Comparison of ENCODE assay signal across 21 cellular contexts in genomic region chr12:3735432-3735831, GRCh38. TPM values are rescaled to one million over a fixed set of nuclear protein-coding genes. Genes with fewer than 3 reads are reported as not detected.
A peak's percentile ranks its signal among the peaks of the same experiment; 100 is the strongest.
DNase-seq lines count a peak whose midpoint lies in the region; ATAC-seq, FAIRE-seq and TF ChIP-seq lines count a peak whose summit lies in the region.
"Had no signal": no experiment of that assay in that cellular context is flagged by ENCODE, and none has a peak within 500 bp of the region (broad histone marks: within the 10 kb centered on the region; RNA-seq: fewer than 3 reads in every experiment).

No MANE protein-coding gene starts in this region.

- FAIRE-seq in K562 (lab: Jason Lieb, UNC) (no peak), urothelium cell line (lab: Jason Lieb, UNC) (peak; percentile 13), pancreas (lab: Jason Lieb, UNC) (no peak)
- FAIRE-seq: A204.1, D721Med, G401.6, GM12891, GM19239 had no signal

- no peak overlapping the region for H3K9ac ChIP-seq in K562 (ENCODE audit: insufficient read depth in 1 of 2, low read depth in 2 of 2, low read length in 2 of 2)

- POLR2A ChIA-PET in WTC11 (lab: Charles Lee) (no interaction called here), K562 (lab: Yijun Ruan, JAX) (no interaction called here)

- peaks cover 11% of the 10 kb centered on the region; the same call in 1 of the 3 replicates for H3K36me3 ChIP-seq in K562 (ENCODE audit: control insufficient read depth, insufficient read depth, low read length)
- no peaks in the 10 kb centered on the region for H3K36me3 ChIP-seq in prostate gland
- no peaks in the 10 kb centered on the region for H3K36me3 ChIP-seq in pancreas

- H3K4me3 Mint-ChIP-seq in WTC11: no peak overlapping the region
- H3K4me3 Mint-ChIP-seq: B cell; CD4-positive, alpha-beta T cell; CD8-positive, alpha-beta T cell had no signal

- TF ChIP-seq RAD21 in K562 (CRISPR knock-in tag; conservative IDR thresholded peaks at IDR 0.05 in 1 of 2, IDR thresholded peaks at IDR 0.05 in 1 of 2): no peak

- H3K79me2 ChIP-seq in K562 (ENCODE audit: control insufficient read depth, insufficient read depth, low read length): no peaks in the 10 kb centered on the region

- no peaks in the 10 kb centered on the region for H3K36me3 Mint-ChIP-seq in WTC11

- ATAC-seq in WTC11 (no peak), K562 (no peak), pancreas (no peak)
- ATAC-seq: CD8-positive, alpha-beta T cell had no signal

- TF ChIP-seq POLR2A in K562 (conservative IDR thresholded peaks at IDR 0.05) (no peak), prostate gland (IDR thresholded peaks at IDR 0.05) (no peak)

- H3K4me3 ChIP-seq in K562 (no peak overlapping the region), prostate gland (no peak overlapping the region), pancreas (no peak overlapping the region)
- H3K4me3 ChIP-seq: BLaER1 treated with 17β-estradiol and CSF1 and Interleukin-3, amounts not matched to agents 10 nM and 100 nM had no signal

- TF ChIP-seq CTCF in WTC11 (IDR thresholded peaks at IDR 0.05) (no peak), K562 (IDR thresholded peaks at IDR 0.05 in 2 of 3, conservative IDR thresholded peaks at IDR 0.05 in 1 of 3; ENCODE audit: insufficient read depth in 2 of 3, low read depth in 1 of 3, low read length in 3 of 3) (no peak), prostate gland (IDR thresholded peaks at IDR 0.05) (no peak), pancreas (IDR thresholded peaks at IDR 0.05) (no peak)

- intact Hi-C loops in K562 (cut with micrococcal nuclease): no loop called here
- intact Hi-C loops in prostate gland (cut with DNase I): no loop called here
- intact Hi-C loops in pancreas (cut with DNase I): no loop called here

- H3K9me3 Mint-ChIP-seq in WTC11: no peaks in the 10 kb centered on the region
- H3K9me3 Mint-ChIP-seq: CD4-positive, alpha-beta T cell; CD8-positive, alpha-beta T cell had no signal

- H3K27ac ChIP-seq in K562 (ENCODE audit: extremely low read depth, low read depth, low read length): no peak overlapping the region
- no peak overlapping the region for H3K27ac ChIP-seq in prostate gland
- no peak overlapping the region for H3K27ac ChIP-seq in pancreas
- H3K27ac ChIP-seq: C4-2B had no signal

- H3K4me2 ChIP-seq in K562 (ENCODE audit: insufficient read depth, low read length): no peak overlapping the region
- H3K4me2 ChIP-seq: BLaER1 treated with 17β-estradiol and CSF1 and Interleukin-3, amounts not matched to agents 10 nM and 100 nM had no signal

- no peak overlapping the region for H2AFZ ChIP-seq in K562 (ENCODE audit: low read depth, low read length)

- H4K20me1 ChIP-seq in K562 (replicated peaks; ENCODE audit: control insufficient read depth, insufficient read depth, low read length): no peaks in the 10 kb centered on the region

- BruUV-seq in K562 (replicated peaks; lab: Mats Ljungman, UMichigan): no TSS peak

- no peak for DNase-seq in WTC11 (ENCODE audit: low spot score)
- DNase-seq in K562 (ENCODE audit: extremely low read depth in 1 of 4, low spot score in 3 of 4): no peak
- DNase-seq in urothelium cell line (ENCODE audit: low spot score): no peak
- no peak for DNase-seq in prostate gland (ENCODE audit: low spot score)
- DNase-seq in pancreas: no peak
- DNase-seq: 8988T; AML-193; Caco-2; Calu3; CD4-positive, alpha-beta T cell; CD8-positive, alpha-beta T cell; DMS79 treated with DMSO at 0.1 percent for 48 hours; GF-D8 had no signal

- H3K27me3 ChIP-seq in K562 (ENCODE audit: control insufficient read depth in 2 of 2, insufficient read depth in 2 of 2, low read length in 2 of 2) (no peaks in the 10 kb centered on the region), prostate gland (replicated peaks; ENCODE audit: insufficient read depth) (no peaks in the 10 kb centered on the region), pancreas (no peaks in the 10 kb centered on the region)
- H3K27me3 ChIP-seq: BLaER1 treated with 17β-estradiol and CSF1 and Interleukin-3, amounts not matched to agents 10 nM and 100 nM had no signal

- CTCF ChIA-PET in WTC11 (lab: Charles Lee) (no interaction called here), K562 (lab: Yijun Ruan, JAX; ENCODE audit: low intra/inter-chr PET ratio) (no interaction called here)

- in situ Hi-C loops in K562 (cut with MboI): no loop called here

- H3K4me1 ChIP-seq in K562 (replicated peaks in 1 of 2; ENCODE audit: control insufficient read depth in 2 of 2, insufficient read depth in 2 of 2, low read length in 2 of 2): no peaks in the 10 kb centered on the region
- H3K4me1 ChIP-seq in prostate gland (replicated peaks): no peaks in the 10 kb centered on the region
- no peaks in the 10 kb centered on the region for H3K4me1 ChIP-seq in pancreas
- H3K4me1 ChIP-seq: Caco-2 had no signal

- TF ChIP-seq EP300 in K562 (IDR thresholded peaks at IDR 0.05; ENCODE audit: low read length): no peak

- no peaks in the 10 kb centered on the region for H3K9me1 ChIP-seq in K562 (ENCODE audit: control insufficient read depth, insufficient read depth, low read length)

- peaks cover 12% of the 10 kb centered on the region; the same call in 1 of the 2 replicates for H3K4me1 Mint-ChIP-seq in WTC11
- H3K4me1 Mint-ChIP-seq: B cell had no signal

- H3K27me3 Mint-ChIP-seq in WTC11 (ENCODE audit: low read depth): no peaks in the 10 kb centered on the region
- H3K27me3 Mint-ChIP-seq: B cell; CD4-positive, alpha-beta T cell had no signal

- WGBS in K562 (ENCODE audit: insufficient coverage, low coverage, missing lambda C conversion rate): 56% methylated on average over 4 of the region's 4 CpGs
- 93% methylated on average over 4 of the region's 4 CpGs for whole genome bisulfite sequencing in prostate gland
- WGBS in pancreas, 2 donors: 91 to 94% methylated on average over 4 of the region's 4 CpGs

- no peak overlapping the region for H3K27ac Mint-ChIP-seq in WTC11
- H3K27ac Mint-ChIP-seq: B cell; CD4-positive, alpha-beta T cell had no signal

- H3K9me3 ChIP-seq in K562 (replicated peaks; ENCODE audit: control insufficient read depth, insufficient read depth, low read depth, low read length) (no peaks in the 10 kb centered on the region), prostate gland (no peaks in the 10 kb centered on the region), pancreas (no peaks in the 10 kb centered on the region)
- H3K9me3 ChIP-seq: Caco-2 had no signal

TF ChIP-seq in WTC11, 78 proteins besides CTCF, POLR2A, EP300 and RAD21:
- TF ChIP-seq GTF2I (CRISPR knock-in tag; conservative IDR thresholded peaks at IDR 0.05) (0 out of 2 replicates have a peak, but pooled peaks have one; percentile 32), JUN (CRISPR knock-in tag; IDR thresholded peaks at IDR 0.05) (no peak)

TF ChIP-seq in K562, 482 proteins besides CTCF, POLR2A, EP300 and RAD21:
- no peak for TF ChIP-seq ZNF274 (IDR thresholded peaks at IDR 0.05; ENCODE audit: borderline replicate concordance, low read depth, low read length)
- no peak for TF ChIP-seq ELF4 (CRISPR knock-in tag; IDR thresholded peaks at IDR 0.05)
- TF ChIP-seq ATF1 (CRISPR knock-in tag; IDR thresholded peaks at IDR 0.05): no peak
- TF ChIP-seq ATF1 (tag; IDR thresholded peaks at IDR 0.05): no peak
- TF ChIP-seq TAF1 (IDR thresholded peaks at IDR 0.05; ENCODE audit: control insufficient read depth, extremely low read depth, insufficient read depth, low read length, severe bottlenecking): no peak
- no peak for TF ChIP-seq SREBF2 (CRISPR knock-in tag; IDR thresholded peaks at IDR 0.05)
- peak; percentile 19; the same call in 1 of the 2 replicates for TF ChIP-seq BCOR (IDR thresholded peaks at IDR 0.05)
- peak; percentile 80 for TF ChIP-seq RBM25 (IDR thresholded peaks at IDR 0.05; ENCODE audit: low read depth, low read length, severe bottlenecking)
- 0 out of 2 replicates have a peak, but pooled peaks have one; percentile 30 for TF ChIP-seq ADNP (tag; IDR thresholded peaks at IDR 0.05)
- TF ChIP-seq RCOR1 (IDR thresholded peaks at IDR 0.05; ENCODE audit: borderline replicate concordance in 1 of 2, low read depth in 2 of 2, low read length in 2 of 2): 0 out of 4 replicates have a peak, but pooled peaks of 1 of the 2 experiments have one; percentile 18

RNA-seq across cellular contexts. Expression of gene CRACR2A, which starts 17.5 kb away (rescaled TPM):
- total RNA-seq in WTC11 (2021) (2.4 to 2.6 TPM (median 2.5 TPM) in 3 replicates), K562 (2014; rRNA removed) (10.4 and 13.2 TPM in 2 replicates), K562 (2014; rRNA removed; fragmentation: Illumina TruSeq; extraction: Trizol) (10.4 and 11.2 TPM in 2 replicates), K562 (2015; rRNA removed; fragmentation: Illumina TruSeq; extraction: Trizol) (8.8 and 9.1 TPM in 2 replicates), K562 (2021) (12.7 and 15.1 TPM in 2 replicates), prostate gland (10 to 100 TPM; 21.6 to 39.1 TPM), pancreas (10 to 100 TPM in 1 of 6 donors, 1 to 10 TPM in 5; 4.9 to 10.3 (median 8.6) TPM)
- total RNA-seq in K562 (2011; cell fraction: chromatin; rRNA removed; ENCODE audit: low replicate concordance): 44.8 and 46.3 TPM in 2 replicates
- total RNA-seq in K562 (2011; cell fraction: nucleolus; rRNA removed): 26.6 and 28.7 TPM in 2 replicates
- total RNA-seq in K562 (2011; cell fraction: nucleoplasm; rRNA removed): 30.8 and 33.4 TPM in 2 replicates
- polyA plus RNA-seq in K562 (2011; rRNA removed) (8.1 and 10.3 TPM in 2 replicates), K562 (2014; fragmentation: Illumina TruSeq; extraction: Trizol) (10.2 and 11.6 TPM in 2 replicates), K562 (2014; fragmentation: Nextera tagmentation; extraction: Ambion mirVana) (1 to 10 TPM; 2.1 to 2.3 TPM), K562 (2014; rRNA removed) (10.0 and 12.8 TPM in 2 replicates), pancreas (1 to 10 TPM; 1.5 to 4.2 TPM)
- polyA plus RNA-seq in K562 (2011; cell fraction: cytosol; rRNA removed): 4.7 and 5.6 TPM in 2 replicates
- polyA plus RNA-seq in K562 (2011; cell fraction: nucleus; rRNA removed): 9.9 and 14.7 TPM in 2 replicates
- polyA plus RNA-seq in K562 (2012): 5.5 and 7.5 TPM in 2 replicates
- polyA minus RNA-seq in K562 (2011; rRNA and poly(A)+ RNA removed): 15.6 and 17.9 TPM in 2 replicates
- 4.1 and 11.5 TPM in 2 replicates for polyA minus RNA-seq in K562 (2011; cell fraction: cytosol; rRNA and poly(A)+ RNA removed)
- polyA minus RNA-seq in K562 (2011; cell fraction: nucleus; rRNA and poly(A)+ RNA removed): 18.2 and 20.4 TPM in 2 replicates
